In genomic region chr14:68939424-68939892, GRCh38 we compare ENCODE assay signal across 1 cellular context.
TF ChIP-seq lines count a peak whose summit lies in the region.

No MANE protein-coding gene starts in this region.

TF ChIP-seq in HepG2, 621 proteins besides CTCF, POLR2A, EP300 and RAD21 (continued from another document):
- TF ChIP-seq ZNF687 (CRISPR knock-in tag; IDR thresholded peaks at IDR 0.05): peak; percentile 8; the same call in 1 of the 2 replicates
- TF ChIP-seq ZNF761 (CRISPR knock-in tag; conservative IDR thresholded peaks at IDR 0.05): peak; percentile 65; the same call in 1 of the 2 replicates
- 0 out of 2 replicates have a peak, but pooled peaks have one; percentile 11 for TF ChIP-seq ZNF678 (CRISPR knock-in tag; IDR thresholded peaks at IDR 0.05)
- TF ChIP-seq GTF3A (CRISPR knock-in tag; conservative IDR thresholded peaks at IDR 0.05): 0 out of 2 replicates have a peak, but pooled peaks have one; percentile 38
- no peak for TF ChIP-seq GATA4 (IDR thresholded peaks at IDR 0.05; ENCODE audit: borderline replicate concordance, low read depth)
